In the genomic region with DNA sequence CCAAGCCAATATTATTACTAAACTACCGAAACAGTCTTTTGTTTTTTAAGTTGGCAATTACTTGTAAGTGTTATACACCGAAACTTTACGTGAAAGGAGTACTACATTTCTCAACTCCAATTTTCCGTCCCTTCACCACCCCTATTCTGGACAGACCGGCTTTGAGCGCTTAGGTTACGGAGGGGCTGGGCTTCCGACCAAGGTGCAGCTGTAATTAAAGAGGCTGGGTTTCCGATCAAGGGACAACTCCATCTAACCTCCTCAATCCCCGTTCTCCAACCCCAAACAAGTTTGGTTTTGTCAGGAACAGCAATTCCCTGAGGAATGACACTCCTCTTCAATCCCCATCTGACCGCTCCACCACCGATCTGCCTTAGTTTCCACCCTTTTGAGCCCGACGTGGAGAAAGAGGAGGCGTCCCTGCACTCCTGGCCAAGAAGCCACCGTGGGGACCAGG, we compare ENCODE assay signal across 8 cellular contexts. TPM values are rescaled to one million over a fixed set of nuclear protein-coding genes. Genes with fewer than 3 reads are reported as not detected.
DNase-seq lines count a peak whose midpoint lies in the region; ATAC-seq and TF ChIP-seq lines count a peak whose summit lies in the region.

No MANE protein-coding gene starts in this region.

- intact Hi-C loops in CD4-positive, alpha-beta memory T cell (cut with micrococcal nuclease) = loop anchor here (1.0 to 2.0 kb wide), 6 partner anchors 51 to 611 kb away; partner anchors contain the start of genes ISCA1 and NAA35

- no peaks in the 10 kb centered on the region for H3K9me3 Mint-ChIP-seq in CD4-positive, alpha-beta memory T cell
- H3K9me3 Mint-ChIP-seq in endodermal cell = no peaks in the 10 kb centered on the region
- H3K9me3 Mint-ChIP-seq in naive B cell = no peaks in the 10 kb centered on the region

- POLR2A ChIA-PET in CD4-positive, alpha-beta memory T cell (lab: Charles Lee; ENCODE audit: partially characterized antibody) = interaction anchor here (1.1 to 3.1 kb wide), 5 partner anchors 11 to 72 kb away, joined by 3 to 32 read pairs (median 6); partner anchors contain the start of gene ISCA1

- no peak for TF ChIP-seq EP300 in upper lobe of left lung (IDR thresholded peaks at IDR 0.05)

- DNase-seq in CD4-positive, alpha-beta memory T cell = peak in 3 of 5 donors; percentile 5 to 28 (median 28)
- DNase-seq in T-helper 17 cell = no peak
- no peak for DNase-seq in endodermal cell
- peak; percentile 16 for DNase-seq in naive B cell
- DNase-seq in upper lobe of left lung = peak in 1 of 2 donors; percentile 55
- DNase-seq in HK-2 (ENCODE audit: unreplicated experiment) = no peak

- H3K9me3 ChIP-seq in CD4-positive, alpha-beta memory T cell (ENCODE audit: control insufficient read depth in 1 of 2, low read length in 2 of 2) = no peaks in the 10 kb centered on the region
- H3K9me3 ChIP-seq in T-helper 17 cell (ENCODE audit: control insufficient read depth, low read length, poor library complexity, severe bottlenecking) = no peaks in the 10 kb centered on the region
- H3K9me3 ChIP-seq in endodermal cell (ENCODE audit: control insufficient read depth, low read length) = no peaks in the 10 kb centered on the region
- no peaks in the 10 kb centered on the region for H3K9me3 ChIP-seq in upper lobe of left lung

- no peaks in the 10 kb centered on the region for H3K27me3 ChIP-seq in CD4-positive, alpha-beta memory T cell (ENCODE audit: insufficient read depth, low read length)
- no peaks in the 10 kb centered on the region for H3K27me3 ChIP-seq in endodermal cell (ENCODE audit: control insufficient read depth, insufficient read depth, low read length, poor library complexity, severe bottlenecking)
- no peaks in the 10 kb centered on the region for H3K27me3 ChIP-seq in upper lobe of left lung

- no peak for TF ChIP-seq POLR2A in upper lobe of left lung (IDR thresholded peaks at IDR 0.05)

- H3K9ac ChIP-seq in endodermal cell (ENCODE audit: extremely low read depth, low read length, poor library complexity, severe bottlenecking) = peak overlapping the region; percentile 56

- no peaks in the 10 kb centered on the region for H3K36me3 ChIP-seq in CD4-positive, alpha-beta memory T cell (ENCODE audit: insufficient read depth, low read length)
- H3K36me3 ChIP-seq in endodermal cell (ENCODE audit: control insufficient read depth, insufficient read depth, low read length) = peaks cover 26% of the 10 kb centered on the region
- H3K36me3 ChIP-seq in upper lobe of left lung = peaks cover 0 to 26% (median 0%) of the 10 kb centered on the region in 4 donors

- TF ChIP-seq CTCF in endodermal cell (conservative IDR thresholded peaks at IDR 0.05) (no peak), upper lobe of left lung (IDR thresholded peaks at IDR 0.05) (no peak)

- no peaks in the 10 kb centered on the region for H3K27me3 Mint-ChIP-seq in CD4-positive, alpha-beta memory T cell
- no peaks in the 10 kb centered on the region for H3K27me3 Mint-ChIP-seq in T-helper 17 cell
- peaks cover 7% of the 10 kb centered on the region for H3K27me3 Mint-ChIP-seq in endodermal cell (ENCODE audit: insufficient read depth)
- no peaks in the 10 kb centered on the region for H3K27me3 Mint-ChIP-seq in naive B cell

- CTCF ChIA-PET in CD4-positive, alpha-beta memory T cell (lab: Charles Lee; ENCODE audit: partially characterized antibody) = interaction anchor here (1.5 kb wide), 1 partner anchor 17 kb away, joined by 3 read pairs; no protein-coding TSS in a partner anchor

- peak overlapping the region; percentile 84 for H3K27ac ChIP-seq in CD4-positive, alpha-beta memory T cell (ENCODE audit: low read depth, low read length)
- H3K27ac ChIP-seq in endodermal cell (ENCODE audit: low read depth, low read length) (peak overlapping the region; percentile 84), upper lobe of left lung (peak overlapping the region; percentile 92 to 99 (median 95))

- ATAC-seq in HG03095 (IDR thresholded peaks at IDR 0.05; ENCODE audit: unreplicated experiment) (peak; percentile 7), T-helper 17 cell (no peak), naive B cell (ENCODE audit: low read depth in 2 of 2) (no peak), upper lobe of left lung (ENCODE audit: low FRiP score in 2 of 2) (peak; percentile 33 to 62), GM21381 (IDR thresholded peaks at IDR 0.05; ENCODE audit: unreplicated experiment) (no peak)

- H3K4me3 Mint-ChIP-seq in CD4-positive, alpha-beta memory T cell = peak overlapping the region; percentile 91 to 98 (median 97)
- H3K4me3 Mint-ChIP-seq in T-helper 17 cell (peak overlapping the region; percentile 96), endodermal cell (peak overlapping the region; percentile 88), naive B cell (peak overlapping the region; percentile 94 to 98 (median 97))

- peaks cover 24 to 63% (median 44%) of the 10 kb centered on the region in 4 donors for H3K4me1 Mint-ChIP-seq in CD4-positive, alpha-beta memory T cell
- H3K4me1 Mint-ChIP-seq in T-helper 17 cell (peaks cover 27% of the 10 kb centered on the region), endodermal cell (peaks cover 28% of the 10 kb centered on the region), naive B cell (peaks cover 27 to 57% (median 29%) of the 10 kb centered on the region in 3 donors)

- H3K4me3 ChIP-seq in CD4-positive, alpha-beta memory T cell (ENCODE audit: low read length in 2 of 2) = peak overlapping the region; percentile 69 to 75
- H3K4me3 ChIP-seq in endodermal cell (ENCODE audit: low read length) (peak overlapping the region; percentile 97), upper lobe of left lung (peak overlapping the region; percentile 58 to 93 (median 78))

- peaks cover 13 to 37% of the 10 kb centered on the region in 2 donors for H3K36me3 Mint-ChIP-seq in CD4-positive, alpha-beta memory T cell
- peaks cover 3% of the 10 kb centered on the region for H3K36me3 Mint-ChIP-seq in T-helper 17 cell (ENCODE audit: low read depth)
- H3K36me3 Mint-ChIP-seq in endodermal cell (ENCODE audit: low read depth) = peaks cover 19% of the 10 kb centered on the region
- peaks cover 0 to 6% of the 10 kb centered on the region in 2 donors for H3K36me3 Mint-ChIP-seq in naive B cell

- peaks cover 50% of the 10 kb centered on the region for H3K4me1 ChIP-seq in CD4-positive, alpha-beta memory T cell (ENCODE audit: insufficient read depth, low read length)
- H3K4me1 ChIP-seq in endodermal cell (ENCODE audit: control insufficient read depth, insufficient read depth, low read length) = peaks cover 2% of the 10 kb centered on the region
- H3K4me1 ChIP-seq in upper lobe of left lung = peaks cover 39 to 55% (median 42%) of the 10 kb centered on the region in 4 donors

- 0% methylated on average over 7 to 16 of the region's 16 CpGs for WGBS in endodermal cell (ENCODE audit: insufficient coverage in 1 of 2, insufficient read length in 1 of 2), 2 experiments
- WGBS in upper lobe of left lung, 2 donors = 0 to 2% methylated on average over 16 of the region's 16 CpGs

- H3K27ac Mint-ChIP-seq in CD4-positive, alpha-beta memory T cell = peak overlapping the region; percentile 85 to 99 (median 97)
- H3K27ac Mint-ChIP-seq in T-helper 17 cell = peak overlapping the region; percentile 98
- H3K27ac Mint-ChIP-seq in endodermal cell = peak overlapping the region; percentile 88
- peak overlapping the region; percentile 92 to 99 (median 96) for H3K27ac Mint-ChIP-seq in naive B cell

RNA-seq across cellular contexts. Expression of gene TUT7, which starts 0.6 kb away (rescaled TPM):
- total RNA-seq in CD4-positive, alpha-beta memory T cell = 10 to 100 TPM; 60.2 to 64.1 TPM
- polyA plus RNA-seq in CD4-positive, alpha-beta memory T cell = 10 to 100 TPM in 1 of 2 donors, 1 to 10 TPM in 1; 9.5 to 30.4 TPM
- total RNA-seq in T-helper 17 cell (10 to 100 TPM; 55.6 to 60.2 TPM), endodermal cell (10 to 100 TPM; 25.8 to 38.3 TPM), upper lobe of left lung (100 to 1,000 TPM in 1 of 6 donors, 10 to 100 TPM in 5; 28.6 to 159 (median 47.3) TPM)
- 14.5 TPM for polyA plus RNA-seq in endodermal cell (2013, experiment 1 of 2)
- polyA plus RNA-seq in endodermal cell (2013, experiment 2 of 2) = 19.5 TPM
- 10 to 100 TPM; 16.0 to 33.0 (median 20.4) TPM for polyA plus RNA-seq in naive B cell (ENCODE audit: low read depth in 6 of 6)

Comparison
In these comparisons a context has a peak if more than half of its experiments do, and no peak if none do; other contexts are left out.
1. DNase-seq: peak in CD4-positive, alpha-beta memory T cell (3 of 5) and naive B cell (single experiment); none in T-helper 17 cell (0 of 3), endodermal cell (single experiment) and HK-2 (single experiment).
2. ATAC-seq: peak in HG03095 (single experiment) and upper lobe of left lung (2 of 2); none in T-helper 17 cell (single experiment), naive B cell (0 of 2) and GM21381 (single experiment).
3. Peak in every context shown above with its lines, with median percentiles within 50 percentile points of each other: H3K27ac ChIP-seq, H3K4me3 ChIP-seq, H3K27ac Mint-ChIP-seq and H3K4me3 Mint-ChIP-seq.